ENCODE assay signal across 18 cellular contexts in genomic region chr10:70538195-70538520, GRCh38.
"Had no signal": no experiment of that assay in that cellular context is flagged by ENCODE, and none has a peak within 500 bp of the region (broad histone marks: within the 10 kb centered on the region; RNA-seq: fewer than 3 reads in every experiment).

No MANE protein-coding gene starts in this region.

- H3K9me3 ChIP-seq: adrenal gland had no signal

- H3K4me3 ChIP-seq: adrenal gland, SK-N-MC had no signal

- H3K9ac ChIP-seq: KMS-11 had no signal

- H3K4me2 ChIP-seq: KMS-11 had no signal

- H3K36me3 ChIP-seq: adrenal gland had no signal

- DNase-seq: activated CD4-positive, CD25-positive, alpha-beta regulatory T cell; activated CD8-positive, alpha-beta memory T cell treated with anti-CD3 and anti-CD28 coated beads, Interleukin-2, amount 50 U/mL, for 4 hours; activated naive CD4-positive, alpha-beta T cell treated with anti-CD3 and anti-CD28 coated beads, Interleukin-2, amount 50 U/mL, for 16 hours; anterior cingulate cortex; NCI-H1092 treated with DMSO at 0.1 percent for 48 hours; NCI-H1417 treated with DMSO at 0.1 percent for 48 hours; NCI-H1694; NCI-H2029; NCI-H2107; NCI-H2171 treated with DMSO at 0.1 percent for 48 hours; NCI-H226; NCI-H526 treated with DMSO at 0.1 percent for 48 hours; SIG-M5; T-helper 1 cell had no signal

- H3K27ac ChIP-seq: adrenal gland, KMS-11, SK-N-MC, VCaP had no signal

- H3K27me3 ChIP-seq: adrenal gland had no signal

- H3K4me1 ChIP-seq: adrenal gland had no signal
